In genomic region chr1:159854101-159854692, GRCh38 we compare ENCODE assay signal across 9 cellular contexts. TPM values are rescaled to one million over a fixed set of nuclear protein-coding genes. Genes with fewer than 3 reads are reported as not detected.
A peak's percentile ranks its signal among the peaks of the same experiment; 100 is the strongest.
DNase-seq lines count a peak whose midpoint lies in the region; ATAC-seq and TF ChIP-seq lines count a peak whose summit lies in the region.
"Had no signal": no experiment of that assay in that cellular context is flagged by ENCODE, and none has a peak within 500 bp of the region (broad histone marks: within the 10 kb centered on the region; RNA-seq: fewer than 3 reads in every experiment).

No MANE protein-coding gene starts in this region.

- no peak for TF ChIP-seq RAD21 in SK-N-SH (IDR thresholded peaks at IDR 0.05; ENCODE audit: low read length)

- peak overlapping the region; percentile 71 for H3K4me2 ChIP-seq in SK-N-SH

- intact Hi-C loops in colonic mucosa (cut with DNase I): no loop called here
- intact Hi-C loops in spleen (cut with DNase I; ENCODE audit: low total_unique reads): no loop called here

- TF ChIP-seq CTCF in SK-N-SH (IDR thresholded peaks at IDR 0.05): no peak
- TF ChIP-seq CTCF in colonic mucosa (IDR thresholded peaks at IDR 0.05): no peak
- no peak for TF ChIP-seq CTCF in kidney epithelial cell (IDR thresholded peaks at IDR 0.05; ENCODE audit: insufficient read depth, low read length, poor library complexity, severe bottlenecking)
- no peak for TF ChIP-seq CTCF in spleen (IDR thresholded peaks at IDR 0.05 in 8 of 11, conservative IDR thresholded peaks at IDR 0.05 in 3 of 11)

- DNase-seq in COR-L47 (lab: John Stamatoyannopoulos, UW): peak; percentile 23
- peak; percentile 72 for DNase-seq in SK-N-SH
- peak; percentile 90 for DNase-seq in colonic mucosa
- DNase-seq in kidney epithelial cell (ENCODE audit: low read depth): no peak
- DNase-seq in spleen: peak; percentile 87
- DNase-seq in SIG-M5 (lab: John Stamatoyannopoulos, UW): no peak

- H3K9ac ChIP-seq in SK-N-SH: peak overlapping the region; percentile 59
- peak overlapping the region; percentile 78 to 80 for H3K9ac ChIP-seq in colonic mucosa (ENCODE audit: low read depth in 2 of 2, low read length in 2 of 2)

- peak overlapping the region; percentile 36 to 49; a peak in 2 of 4 replicates for H3K4me3 ChIP-seq in SK-N-SH (ENCODE audit: low read depth in 2 of 2, low read length in 1 of 2)
- peak overlapping the region; percentile 78 for H3K4me3 ChIP-seq in colonic mucosa
- peak overlapping the region; percentile 49 for H3K4me3 ChIP-seq in kidney epithelial cell (ENCODE audit: low read depth, low read length)
- H3K4me3 ChIP-seq in spleen: peak overlapping the region; percentile 48 to 88 (median 62)

- no peak for TF ChIP-seq EP300 in SK-N-SH (IDR thresholded peaks at IDR 0.05; ENCODE audit: borderline replicate concordance in 1 of 2, low read depth in 1 of 2, low read length in 1 of 2)

- TF ChIP-seq POLR2A in spleen (IDR thresholded peaks at IDR 0.05): peak in 1 of 3 donors; percentile 33

- POLR2A ChIA-PET in SK-N-SH (lab: Yijun Ruan, JAX): no interaction called here

- CTCF ChIA-PET in SK-N-SH (lab: Yijun Ruan, JAX): interaction anchor here (0.8 to 2.1 kb wide), 5 partner anchors 27 to 56 kb away, joined by 3 to 13 read pairs (median 6); no protein-coding TSS in a partner anchor

- WGBS in SK-N-SH (ENCODE audit: low lambda C conversion rate): 11% methylated on average over 20 of the region's 31 CpGs
- WGBS in spleen, 5 donors: 0 to 2% (median 2%) methylated on average over 24 to 31 of the region's 31 CpGs

- no peaks in the 10 kb centered on the region for H3K9me2 ChIP-seq in SK-N-SH

- peak overlapping the region; percentile 19 for H2AFZ ChIP-seq in SK-N-SH (ENCODE audit: low read depth)

- H3K27me3 ChIP-seq in SK-N-SH (ENCODE audit: insufficient read depth): no peaks in the 10 kb centered on the region
- no peaks in the 10 kb centered on the region for H3K27me3 ChIP-seq in colonic mucosa
- H3K27me3 ChIP-seq in kidney epithelial cell (ENCODE audit: control insufficient read depth, insufficient read depth, low read length): no peaks in the 10 kb centered on the region
- peaks cover 0 to 19% (median 0%) of the 10 kb centered on the region in 7 donors for H3K27me3 ChIP-seq in spleen (replicated peaks in 1 of 7)

- H3K27ac ChIP-seq in SK-N-SH (ENCODE audit: low read depth in 2 of 2, low read length in 1 of 2) (peak overlapping the region in 1 of 2 experiments; percentile 56; a peak in 3 of 4 replicates), colonic mucosa (peak overlapping the region; percentile 94), spleen (peak overlapping the region; percentile 79 to 96 (median 92))

- no peaks in the 10 kb centered on the region for H4K20me1 ChIP-seq in SK-N-SH (ENCODE audit: insufficient read depth)

- H3F3A ChIP-seq in SK-N-SH (replicated peaks; ENCODE audit: insufficient read depth): peaks cover 20% of the 10 kb centered on the region

- H3K36me3 ChIP-seq in SK-N-SH (replicated peaks in 1 of 2; ENCODE audit: control insufficient read depth in 1 of 2, insufficient read depth in 2 of 2, low read length in 1 of 2) (no peaks in the 10 kb centered on the region), colonic mucosa (no peaks in the 10 kb centered on the region), kidney epithelial cell (ENCODE audit: control insufficient read depth, insufficient read depth, low read length) (no peaks in the 10 kb centered on the region), spleen (no peaks in the 10 kb centered on the region)

- H3K9me3 ChIP-seq in SK-N-SH: no peaks in the 10 kb centered on the region
- no peaks in the 10 kb centered on the region for H3K9me3 ChIP-seq in colonic mucosa
- H3K9me3 ChIP-seq in spleen: no peaks in the 10 kb centered on the region

- no peaks in the 10 kb centered on the region for H3K79me2 ChIP-seq in SK-N-SH (ENCODE audit: insufficient read depth)

- H3K4me1 ChIP-seq in SK-N-SH (ENCODE audit: control insufficient read depth in 1 of 2, insufficient read depth in 2 of 2, low read depth in 1 of 2, low read length in 1 of 2) (peaks cover 6 to 12% of the 10 kb centered on the region in 2 experiments; a peak in 3 of 4 replicates), colonic mucosa (no peaks in the 10 kb centered on the region), spleen (peaks cover 6 to 52% (median 33%) of the 10 kb centered on the region in 6 donors)

- ATAC-seq in HG02642 (IDR thresholded peaks at IDR 0.05; ENCODE audit: poor library complexity, unreplicated experiment) (peak; percentile 15), GM18519 (IDR thresholded peaks at IDR 0.05; ENCODE audit: low FRiP score, unreplicated experiment) (no peak)

TF ChIP-seq in SK-N-SH, 30 proteins besides CTCF, POLR2A, EP300 and RAD21:
- TF ChIP-seq MAX (IDR thresholded peaks at IDR 0.05; ENCODE audit: low read depth): no peak

RNA-seq across cellular contexts. Expression of gene VSIG8, which starts 8.3 kb away (rescaled TPM):
- polyA plus RNA-seq in SK-N-SH (2012; rRNA removed) (not detected in 2 replicates), spleen (under 1 TPM; 0.03 to 0.43 (median 0.13) TPM)
- 0.03 and 0.08 TPM in 2 replicates for polyA plus RNA-seq in SK-N-SH (2012; cell fraction: cytosol; rRNA removed)
- 0.19 and 0.27 TPM in 2 replicates for polyA plus RNA-seq in SK-N-SH (2012; cell fraction: nucleus; rRNA removed)
- total RNA-seq in colonic mucosa (not detected), kidney epithelial cell (0.07 TPM in 1 of 2 replicates, not detected in the other), spleen (under 1 TPM in 1 of 7 donors, not detected in 6; 0.33 TPM)
- total RNA-seq: subcutaneous adipose tissue had no signal

RNA-seq across cellular contexts. Expression of gene SLAMF8, which starts 27.5 kb away (rescaled TPM):
- not detected in 2 replicates for polyA plus RNA-seq in SK-N-SH (2012; rRNA removed)
- polyA plus RNA-seq in SK-N-SH (2012; cell fraction: cytosol; rRNA removed): not detected in 2 replicates
- 0.07 and 0.10 TPM in 2 replicates for polyA plus RNA-seq in SK-N-SH (2012; cell fraction: nucleus; rRNA removed)
- 1 to 10 TPM; 1.5 to 1.9 TPM for total RNA-seq in colonic mucosa
- total RNA-seq in kidney epithelial cell: 0.04 and 0.14 TPM in 2 replicates
- total RNA-seq in spleen: 10 to 100 TPM; 13.0 to 40.0 (median 25.2) TPM
- 10 to 100 TPM; 12.9 to 18.7 (median 16.1) TPM for polyA plus RNA-seq in spleen

RNA-seq across cellular contexts. Expression of gene CFAP45, which starts 45.8 kb away (rescaled TPM):
- polyA plus RNA-seq in SK-N-SH (2012; rRNA removed): 0.57 and 0.74 TPM in 2 replicates
- 0.51 and 0.66 TPM in 2 replicates for polyA plus RNA-seq in SK-N-SH (2012; cell fraction: cytosol; rRNA removed)
- polyA plus RNA-seq in SK-N-SH (2012; cell fraction: nucleus; rRNA removed): 0.95 and 2.1 TPM in 2 replicates
- total RNA-seq in colonic mucosa: under 1 TPM in 1 of 2 donors, not detected in 1; 0.30 TPM
- total RNA-seq in kidney epithelial cell: 0.21 and 2.0 TPM in 2 replicates
- 1 to 10 TPM; 1.1 to 3.0 (median 2.0) TPM for total RNA-seq in spleen
- polyA plus RNA-seq in spleen: 1 to 10 TPM in 2 of 3 donors, under 1 TPM in 1; 0.58 to 2.8 (median 1.2) TPM

RNA-seq across cellular contexts. Expression of gene FCRL6, which starts 52.0 kb away (rescaled TPM):
- polyA plus RNA-seq in SK-N-SH (2012; rRNA removed): not detected in 2 replicates
- polyA plus RNA-seq in SK-N-SH (2012; cell fraction: cytosol; rRNA removed): not detected in 2 replicates
- polyA plus RNA-seq in SK-N-SH (2012; cell fraction: nucleus; rRNA removed): 0.05 TPM in 2 replicates
- total RNA-seq in colonic mucosa: not detected
- total RNA-seq in kidney epithelial cell: not detected in 2 replicates
- total RNA-seq in spleen: 10 to 100 TPM in 5 of 7 donors, 1 to 10 TPM in 2; 7.5 to 24.4 (median 17.8) TPM
- polyA plus RNA-seq in spleen: 1 to 10 TPM in 2 of 3 donors, under 1 TPM in 1; 0.52 to 2.0 (median 1.0) TPM

Comparison
In these comparisons a context has a peak if more than half of its experiments do, and no peak if none do; other contexts are left out.
1. DNase-seq: peak in COR-L47 (single experiment), SK-N-SH (single experiment), colonic mucosa (single experiment) and spleen (single experiment); none in kidney epithelial cell (single experiment) and SIG-M5 (single experiment).
2. RNA of gene SLAMF8, which starts 27.5 kb away (total RNA-seq): 13.0 to 40.0 TPM in spleen; 1.5 to 1.9 TPM in colonic mucosa and 0.04 to 0.14 TPM in kidney epithelial cell; every median in the first group is over 4 times any median in the second.
3. Peak in every context shown above with its lines, with median percentiles within 50 percentile points of each other: H3K4me3 ChIP-seq.